Comparison of ENCODE assay signal across 34 cellular contexts in genomic region chr2:149825473-149825872, GRCh38.
"Had no signal": no experiment of that assay in that cellular context is flagged by ENCODE, and none has a peak within 500 bp of the region (broad histone marks: within the 10 kb centered on the region; RNA-seq: fewer than 3 reads in every experiment).

No MANE protein-coding gene starts in this region.

- H3K27me3 ChIP-seq: brain microvascular endothelial cell, cardiac muscle cell, colonic mucosa, esophagus squamous epithelium had no signal

- H3K9me3 ChIP-seq: colonic mucosa, esophagus squamous epithelium had no signal

- DNase-seq: activated B cell treated with CpG ODN at 0.5 μM for 24 hours; activated CD4-positive, alpha-beta T cell treated with anti-CD3 and anti-CD28 coated beads for 48 hours; activated CD4-positive, alpha-beta T cell treated with anti-CD3 and anti-CD28 coated beads, Interleukin-2, amount 50 U/mL, for 1 hour; activated CD4-positive, alpha-beta T cell treated with anti-CD3 and anti-CD28 coated beads, Interleukin-2, amount 50 U/mL, for 48 hours; activated CD8-positive, alpha-beta memory T cell treated with anti-CD3 and anti-CD28 coated beads for 24 hours; activated CD8-positive, alpha-beta T cell treated with anti-CD3 and anti-CD28 coated beads for 36 hours; activated effector memory CD4-positive, alpha-beta T cell treated with Interleukin-2 at 50 U/mL for 16 hours; activated gamma-delta T cell treated with Interleukin-2 at 50 U/mL for 16 hours; activated naive CD4-positive, alpha-beta T cell treated with anti-CD3 and anti-CD28 coated beads, Interleukin-2, amount 50 U/mL, for 16 hours; activated naive CD4-positive, alpha-beta T cell treated with Interleukin-2 at 50 U/mL for 16 hours; activated T-cell treated with anti-CD3 and anti-CD28 coated beads, Interleukin-2, amount 50 U/mL, for 4 hours; amniotic stem cell; anterior cingulate cortex; brain microvascular endothelial cell; central memory CD4-positive, alpha-beta T cell; cerebellar nuclear complex; colonic mucosa; effector CD8-positive, alpha-beta T cell; erythroblast; esophagus squamous epithelium; head of caudate nucleus; T-helper 1 cell; T-helper 17 cell; T1000; WERI-Rb-1 had no signal

- ATAC-seq: activated CD4-positive, CD25-positive, alpha-beta regulatory T cell treated with anti-CD3 and anti-CD28 coated beads, Interleukin-2, amount 50 U/mL, for 24 hours; activated CD8-positive, alpha-beta T cell treated with anti-CD3 and anti-CD28 coated beads for 36 hours; activated T-cell treated with anti-CD3 and anti-CD28 coated beads, Interleukin-2, amount 50 U/mL, for 4 hours; activated T-helper 17 cell treated with anti-CD3 and anti-CD28 coated beads, Interleukin-2, amount 50 U/mL, for 72 hours; T-helper 17 cell had no signal

- H3K9me3 Mint-ChIP-seq: activated B cell treated with CpG ODN at 0.5 μM for 24 hours; activated T-helper 17 cell treated with anti-CD3 and anti-CD28 coated beads, Interleukin-2, amount 50 U/mL, for 72 hours had no signal

- H3K4me1 Mint-ChIP-seq: activated B cell treated with CpG ODN at 0.5 μM for 24 hours; activated T-helper 17 cell treated with anti-CD3 and anti-CD28 coated beads, Interleukin-2, amount 50 U/mL, for 72 hours; T-helper 17 cell had no signal

- H3K36me3 ChIP-seq: brain microvascular endothelial cell, cardiac muscle cell, colonic mucosa, esophagus squamous epithelium, WERI-Rb-1 had no signal

- FAIRE-seq: astrocyte, endometrium, endothelial cell of umbilical vein, frontal cortex had no signal

- H3K27me3 Mint-ChIP-seq: activated B cell treated with CpG ODN at 0.5 μM for 24 hours; activated CD8-positive, alpha-beta T cell treated with anti-CD3 and anti-CD28 coated beads for 36 hours; activated T-helper 17 cell treated with anti-CD3 and anti-CD28 coated beads, Interleukin-2, amount 50 U/mL, for 72 hours; T-helper 17 cell had no signal

- H3K36me3 Mint-ChIP-seq: activated naive CD8-positive, alpha-beta T cell had no signal

- H3K4me3 Mint-ChIP-seq: activated B cell treated with CpG ODN at 0.5 μM for 24 hours; activated CD8-positive, alpha-beta T cell treated with anti-CD3 and anti-CD28 coated beads for 36 hours; activated naive CD8-positive, alpha-beta T cell; activated T-cell treated with anti-CD3 and anti-CD28 coated beads, Interleukin-2, amount 50 U/mL, for 4 hours; activated T-helper 17 cell treated with anti-CD3 and anti-CD28 coated beads, Interleukin-2, amount 50 U/mL, for 72 hours; T-helper 17 cell; T-helper 2 cell treated with Interferon-gamma antibody and Interleukin-4, amounts not matched to agents 5 μg/mL and 100 μg/mL, for 36 hours had no signal

- H3K27ac ChIP-seq: brain microvascular endothelial cell, cardiac muscle cell, colonic mucosa, esophagus squamous epithelium, WERI-Rb-1 had no signal

- H3K4me1 ChIP-seq: colonic mucosa, esophagus squamous epithelium had no signal

- H3K4me3 ChIP-seq: cardiac muscle cell, colonic mucosa, esophagus squamous epithelium had no signal

- H3K27ac Mint-ChIP-seq: activated B cell treated with CpG ODN at 0.5 μM for 24 hours; activated CD8-positive, alpha-beta T cell treated with anti-CD3 and anti-CD28 coated beads for 36 hours; activated naive CD8-positive, alpha-beta T cell; activated T-helper 17 cell treated with anti-CD3 and anti-CD28 coated beads, Interleukin-2, amount 50 U/mL, for 72 hours; T-helper 17 cell; T-helper 2 cell treated with Interferon-gamma antibody and Interleukin-4, amounts not matched to agents 5 μg/mL and 100 μg/mL, for 36 hours had no signal
